In genomic region chr17:49362723-49363117, GRCh38 we compare ENCODE assay signal across 7 cellular contexts. TPM values are rescaled to one million over a fixed set of nuclear protein-coding genes. Genes with fewer than 3 reads are reported as not detected.
DNase-seq lines count a peak whose midpoint lies in the region; ATAC-seq and TF ChIP-seq lines count a peak whose summit lies in the region.

No MANE protein-coding gene starts in this region.

- intact Hi-C loops in spleen (cut with DNase I; ENCODE audit: low total_unique reads): loop anchor here (10.0 kb wide), 1 partner anchor 48 kb away; no protein-coding TSS in a partner anchor

- H3K4me2 ChIP-seq in hepatocyte: peak overlapping the region; percentile 74

- TF ChIP-seq POLR2A in spleen (IDR thresholded peaks at IDR 0.05): no peak

- H2AFZ ChIP-seq in hepatocyte: peak overlapping the region; percentile 88

- H3K9me2 ChIP-seq in hepatocyte (replicated peaks; ENCODE audit: insufficient read depth): no peaks in the 10 kb centered on the region

- peak overlapping the region; percentile 1 for H3K4me3 ChIP-seq in hepatocyte
- H3K4me3 ChIP-seq in spleen: peak overlapping the region; percentile 69 to 97 (median 86)

- H3K4me1 ChIP-seq in hepatocyte (ENCODE audit: insufficient read depth) (peaks cover 30% of the 10 kb centered on the region), spleen (peaks cover 20 to 60% (median 44%) of the 10 kb centered on the region in 6 donors)

- H3K9me3 ChIP-seq in hepatocyte (ENCODE audit: low read depth): no peaks in the 10 kb centered on the region
- H3K9me3 ChIP-seq in spleen: no peaks in the 10 kb centered on the region

- H3K36me3 ChIP-seq in hepatocyte (replicated peaks; ENCODE audit: insufficient read depth, low read depth): no peaks in the 10 kb centered on the region
- H3K36me3 ChIP-seq in spleen: no peaks in the 10 kb centered on the region

- no peak for TF ChIP-seq CTCF in VCaP (conservative IDR thresholded peaks at IDR 0.05)
- TF ChIP-seq CTCF in hepatocyte (IDR thresholded peaks at IDR 0.05; ENCODE audit: poor library complexity): no peak
- TF ChIP-seq CTCF in spleen (IDR thresholded peaks at IDR 0.05 in 8 of 11, conservative IDR thresholded peaks at IDR 0.05 in 3 of 11): no peak

- WGBS in hepatocyte (ENCODE audit: low lambda C conversion rate, missing lambda C conversion rate): 22% methylated on average over 10 of the region's 10 CpGs
- WGBS in spleen, 5 donors: 16 to 24% (median 19%) methylated on average over 10 of the region's 10 CpGs

- H4K20me1 ChIP-seq in hepatocyte (ENCODE audit: insufficient read depth, poor library complexity, severe bottlenecking): peaks cover 35% of the 10 kb centered on the region

- H3K27me3 ChIP-seq in hepatocyte: no peaks in the 10 kb centered on the region
- H3K27me3 ChIP-seq in spleen (replicated peaks in 1 of 7): no peaks in the 10 kb centered on the region

- peaks cover 38% of the 10 kb centered on the region for H3K79me2 ChIP-seq in hepatocyte

- H3K27ac ChIP-seq in VCaP (peak overlapping the region; percentile 100), hepatocyte (peak overlapping the region; percentile 94), spleen (peak overlapping the region; percentile 87 to 99 (median 96))

- peak; percentile 11 for DNase-seq in hepatocyte (ENCODE audit: low spot score)
- no peak for DNase-seq in spleen
- no peak for DNase-seq in NCI-H82 (lab: John Stamatoyannopoulos, UW)
- DNase-seq in NCI-H345 treated with DMSO at 0.1 percent for 48 hours (lab: John Stamatoyannopoulos, UW; ENCODE audit: unreplicated experiment): no peak

- peak; percentile 4 for ATAC-seq in GM21825 (IDR thresholded peaks at IDR 0.05; ENCODE audit: unreplicated experiment)
- ATAC-seq in HG02759 (IDR thresholded peaks at IDR 0.05; ENCODE audit: unreplicated experiment): no peak

RNA-seq across cellular contexts. Expression of gene ZNF652, which starts 0.7 kb away (rescaled TPM):
- total RNA-seq in hepatocyte: 46.2 and 55.6 TPM in 2 replicates
- polyA plus RNA-seq in hepatocyte: 18.5 and 23.0 TPM in 2 replicates
- total RNA-seq in spleen: 10 to 100 TPM; 51.4 to 73.9 (median 57.5) TPM
- 10 to 100 TPM; 18.2 to 26.6 (median 23.3) TPM for polyA plus RNA-seq in spleen

RNA-seq across cellular contexts. Expression of gene PHB1, which starts 52.0 kb away (rescaled TPM):
- total RNA-seq in hepatocyte (114 and 141 TPM in 2 replicates), spleen (10 to 100 TPM; 49.4 to 84.1 (median 66.6) TPM)
- polyA plus RNA-seq in hepatocyte (168 and 171 TPM in 2 replicates), spleen (100 to 1,000 TPM in 1 of 3 donors, 10 to 100 TPM in 2; 60.3 to 109 (median 95.5) TPM)
